ENCODE assay signal across 20 cellular contexts in genomic region chr17:59000022-59000421, GRCh38.
DNase-seq lines count a peak whose midpoint lies in the region; ATAC-seq and TF ChIP-seq lines count a peak whose summit lies in the region.
"Had no signal": no experiment of that assay in that cellular context is flagged by ENCODE, and none has a peak within 500 bp of the region (broad histone marks: within the 10 kb centered on the region; RNA-seq: fewer than 3 reads in every experiment).

No MANE protein-coding gene starts in this region.

- peaks cover 67 to 94% (median 86%) of the 10 kb centered on the region in 10 experiments for H3K4me1 ChIP-seq in BLaER1 treated with 17β-estradiol and CSF1 and Interleukin-3, amounts not matched to agents 10 nM and 100 nM
- H3K4me1 ChIP-seq in naive thymus-derived CD4-positive, alpha-beta T cell (ENCODE audit: control insufficient read depth in 2 of 2, insufficient read depth in 2 of 2, low read length in 2 of 2), result peaks cover 5 to 6% of the 10 kb centered on the region in 2 donors

- CTCF ChIA-PET in naive thymus-derived CD4-positive, alpha-beta T cell (lab: Charles Lee), result no interaction called here

- H3K9me2 ChIP-seq in SU-DHL-6 (replicated peaks; ENCODE audit: insufficient read depth, low read length), result no peaks in the 10 kb centered on the region

- no peak overlapping the region for H3K4me3 ChIP-seq in BLaER1 treated with 17β-estradiol and CSF1 and Interleukin-3, amounts not matched to agents 10 nM and 100 nM
- H3K4me3 ChIP-seq in SU-DHL-6 (ENCODE audit: insufficient read depth, low read length, poor library complexity, severe bottlenecking), result no peak overlapping the region
- no peak overlapping the region for H3K4me3 ChIP-seq in naive thymus-derived CD4-positive, alpha-beta T cell (ENCODE audit: low read length)

- H3K4me2 ChIP-seq in BLaER1 treated with 17β-estradiol and CSF1 and Interleukin-3, amounts not matched to agents 10 nM and 100 nM, result peak overlapping the region; percentile 19 to 89 (median 75); a peak in 21 of 22 replicates
- no peak overlapping the region for H3K4me2 ChIP-seq in SU-DHL-6 (ENCODE audit: low read depth, low read length, poor library complexity, severe bottlenecking)

- peaks cover 15% of the 10 kb centered on the region for H3K4me1 Mint-ChIP-seq in activated CD4-positive, alpha-beta T cell treated with anti-CD3 and anti-CD28 coated beads, Interleukin-2, amount 10 ng/mL, durations not matched to agents 24 days and 14 days
- H3K4me1 Mint-ChIP-seq in naive thymus-derived CD4-positive, alpha-beta T cell, result peaks cover 5 to 32% (median 20%) of the 10 kb centered on the region in 7 donors

- in situ Hi-C loops in G401 (cut with HindIII; ENCODE audit: low sequenced_read_pairs), result no loop called here

- no peaks in the 10 kb centered on the region for H3K27me3 ChIP-seq in BLaER1 treated with 17β-estradiol and CSF1 and Interleukin-3, amounts not matched to agents 10 nM and 100 nM
- no peaks in the 10 kb centered on the region for H3K27me3 ChIP-seq in SU-DHL-6 (ENCODE audit: low read length)
- H3K27me3 ChIP-seq in naive thymus-derived CD4-positive, alpha-beta T cell (ENCODE audit: control insufficient read depth in 2 of 2, insufficient read depth in 2 of 2, low read length in 2 of 2), result no peaks in the 10 kb centered on the region

- H3K4me3 Mint-ChIP-seq in activated CD4-positive, alpha-beta T cell treated with anti-CD3 and anti-CD28 coated beads, Interleukin-2, amount 10 ng/mL, durations not matched to agents 24 days and 14 days, result peak overlapping the region; percentile 17
- H3K4me3 Mint-ChIP-seq in naive thymus-derived CD4-positive, alpha-beta T cell, result peak overlapping the region in 1 of 10 donors; percentile 33

- H3K9me3 ChIP-seq in BLaER1 treated with 17β-estradiol and CSF1 and Interleukin-3, amounts not matched to agents 10 nM and 100 nM (replicated peaks in 1 of 11), result no peaks in the 10 kb centered on the region
- no peaks in the 10 kb centered on the region for H3K9me3 ChIP-seq in SU-DHL-6 (ENCODE audit: insufficient read depth, low read length)
- no peaks in the 10 kb centered on the region for H3K9me3 ChIP-seq in naive thymus-derived CD4-positive, alpha-beta T cell (ENCODE audit: control insufficient read depth in 2 of 3, low read length in 3 of 3)

- no peak for DNase-seq in activated CD4-positive, alpha-beta T cell treated with anti-CD3 and anti-CD28 coated beads, Interleukin-2, amount 10 ng/mL, durations not matched to agents 24 days and 14 days
- no peak for DNase-seq in activated CD4-positive, alpha-beta T cell treated with anti-CD3 and anti-CD28 coated beads for 48 hours
- DNase-seq in naive thymus-derived CD4-positive, alpha-beta T cell, result no peak
- no peak for DNase-seq in AML-193 (lab: John Stamatoyannopoulos, UW)
- no peak for DNase-seq in NOMO-1 treated with dmso at 0.1 percent for 144 hours (lab: John Stamatoyannopoulos, UW; ENCODE audit: unreplicated experiment)
- DNase-seq in G401 (ENCODE audit: low spot score), result no peak
- DNase-seq: DMS79 treated with DMSO at 0.1 percent for 48 hours, KBM-7, MV-4-11, NCI-H1417, NCI-H187, NCI-H2107, NCI-H2227 treated with DMSO at 0.1 percent for 48 hours, NCI-H510A treated with DMSO at 0.1 percent for 48 hours, NCI-H82, PC-3, RPMI8226, SIG-M5 had no signal

- H3K79me2 ChIP-seq in SU-DHL-6 (ENCODE audit: insufficient read depth, low read length), result no peaks in the 10 kb centered on the region

- intact Hi-C loops in activated CD4-positive, alpha-beta T cell treated with anti-CD3 and anti-CD28 coated beads, Interleukin-2, amount 10 ng/mL, durations not matched to agents 24 days and 14 days (cut with micrococcal nuclease), result loop anchor here (5.0 to 10.0 kb wide), 2 partner anchors 125 to 243 kb away; partner anchors contain the start of gene PPM1E
- intact Hi-C loops in naive thymus-derived CD4-positive, alpha-beta T cell (cut with micrococcal nuclease), result loop anchor here in 1 of 2 donors (2.0 to 5.0 kb wide), 2 partner anchors 155 to 308 kb away; partner anchors contain the start of genes PRR11, RAD51C, SKA2 and TEX14

- H3K9ac ChIP-seq in BLaER1 treated with 17β-estradiol and CSF1 and Interleukin-3, amounts not matched to agents 10 nM and 100 nM, result peak overlapping the region in 1 of 11 experiments; percentile 1; a peak in 1 of 22 replicates
- no peak overlapping the region for H3K9ac ChIP-seq in SU-DHL-6 (ENCODE audit: low read length)

- H3F3A ChIP-seq in SU-DHL-6 (ENCODE audit: insufficient read depth), result peaks cover 38% of the 10 kb centered on the region

- H3K36me3 Mint-ChIP-seq in activated CD4-positive, alpha-beta T cell treated with anti-CD3 and anti-CD28 coated beads, Interleukin-2, amount 10 ng/mL, durations not matched to agents 24 days and 14 days (ENCODE audit: low read depth), result peaks cover 27% of the 10 kb centered on the region
- peaks cover 0 to 26% (median 13%) of the 10 kb centered on the region in 5 donors for H3K36me3 Mint-ChIP-seq in naive thymus-derived CD4-positive, alpha-beta T cell

- TF ChIP-seq CTCF in SU-DHL-6 (IDR thresholded peaks at IDR 0.05; ENCODE audit: insufficient read depth, low read length, poor library complexity, severe bottlenecking), result no peak

- ATAC-seq in naive thymus-derived CD4-positive, alpha-beta T cell, result no peak
- ATAC-seq: PC-3 had no signal

- H2AFZ ChIP-seq in SU-DHL-6 (ENCODE audit: low read depth, low read length, severe bottlenecking), result no peak overlapping the region

- H3K9me3 Mint-ChIP-seq in activated CD4-positive, alpha-beta T cell treated with anti-CD3 and anti-CD28 coated beads, Interleukin-2, amount 10 ng/mL, durations not matched to agents 24 days and 14 days, result no peaks in the 10 kb centered on the region
- H3K9me3 Mint-ChIP-seq in naive thymus-derived CD4-positive, alpha-beta T cell, result no peaks in the 10 kb centered on the region

- no peaks in the 10 kb centered on the region for H4K20me1 ChIP-seq in BLaER1 treated with 17β-estradiol and CSF1 and Interleukin-3, amounts not matched to agents 10 nM and 100 nM
- no peaks in the 10 kb centered on the region for H4K20me1 ChIP-seq in SU-DHL-6 (ENCODE audit: low read depth, low read length)

- POLR2A ChIA-PET in naive thymus-derived CD4-positive, alpha-beta T cell (lab: Charles Lee), result no interaction called here

- H3K27ac Mint-ChIP-seq in activated CD4-positive, alpha-beta T cell treated with anti-CD3 and anti-CD28 coated beads, Interleukin-2, amount 10 ng/mL, durations not matched to agents 24 days and 14 days, result peak overlapping the region; percentile 11
- H3K27ac Mint-ChIP-seq in naive thymus-derived CD4-positive, alpha-beta T cell, result peak overlapping the region in 7 of 9 donors; percentile 21 to 73 (median 56)

- H3K36me3 ChIP-seq in BLaER1 treated with 17β-estradiol and CSF1 and Interleukin-3, amounts not matched to agents 10 nM and 100 nM, result peaks cover 0 to 30% (median 16%) of the 10 kb centered on the region in 11 experiments; a peak in 16 of 22 replicates
- peaks cover 13% of the 10 kb centered on the region; the same call in 1 of the 2 replicates for H3K36me3 ChIP-seq in SU-DHL-6 (ENCODE audit: low read length)
- peaks cover 4 to 19% (median 7%) of the 10 kb centered on the region in 3 experiments for H3K36me3 ChIP-seq in naive thymus-derived CD4-positive, alpha-beta T cell (ENCODE audit: control insufficient read depth in 2 of 3, insufficient read depth in 3 of 3, low read length in 3 of 3)

- no peaks in the 10 kb centered on the region for H3K27me3 Mint-ChIP-seq in activated CD4-positive, alpha-beta T cell treated with anti-CD3 and anti-CD28 coated beads, Interleukin-2, amount 10 ng/mL, durations not matched to agents 24 days and 14 days
- H3K27me3 Mint-ChIP-seq in naive thymus-derived CD4-positive, alpha-beta T cell, result no peaks in the 10 kb centered on the region

- peak overlapping the region in 8 of 11 experiments; percentile 64 to 77 (median 74); a peak in 10 of 22 replicates for H3K27ac ChIP-seq in BLaER1 treated with 17β-estradiol and CSF1 and Interleukin-3, amounts not matched to agents 10 nM and 100 nM
- H3K27ac ChIP-seq in SU-DHL-6 (ENCODE audit: low read depth, low read length), result peak overlapping the region; percentile 6; the same call in 1 of the 2 replicates
- no peak overlapping the region for H3K27ac ChIP-seq in naive thymus-derived CD4-positive, alpha-beta T cell (ENCODE audit: low read depth, low read length)
